Comparison of ENCODE assay signal across 1 cellular context in genomic region chr5:168375214-168375613, GRCh38.
TF ChIP-seq lines count a peak whose summit lies in the region.

No MANE protein-coding gene starts in this region.

TF ChIP-seq in liver, 16 proteins besides CTCF, POLR2A, EP300 and RAD21 (continued from another document):
- TF ChIP-seq, protein P1, sequence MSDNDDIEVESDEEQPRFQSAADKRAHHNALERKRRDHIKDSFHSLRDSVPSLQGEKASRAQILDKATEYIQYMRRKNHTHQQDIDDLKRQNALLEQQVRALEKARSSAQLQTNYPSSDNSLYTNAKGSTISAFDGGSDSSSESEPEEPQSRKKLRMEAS (IDR thresholded peaks at IDR 0.05) = no peak
- TF ChIP-seq TAF1 (conservative IDR thresholded peaks at IDR 0.05) (no peak), HNF4G (IDR thresholded peaks at IDR 0.05) (no peak), REST (IDR thresholded peaks at IDR 0.05) (no peak), HNF4A (conservative IDR thresholded peaks at IDR 0.05) (peak; percentile 27 to 38)
